ENCODE assay signal across 8 cellular contexts in the genomic region with DNA sequence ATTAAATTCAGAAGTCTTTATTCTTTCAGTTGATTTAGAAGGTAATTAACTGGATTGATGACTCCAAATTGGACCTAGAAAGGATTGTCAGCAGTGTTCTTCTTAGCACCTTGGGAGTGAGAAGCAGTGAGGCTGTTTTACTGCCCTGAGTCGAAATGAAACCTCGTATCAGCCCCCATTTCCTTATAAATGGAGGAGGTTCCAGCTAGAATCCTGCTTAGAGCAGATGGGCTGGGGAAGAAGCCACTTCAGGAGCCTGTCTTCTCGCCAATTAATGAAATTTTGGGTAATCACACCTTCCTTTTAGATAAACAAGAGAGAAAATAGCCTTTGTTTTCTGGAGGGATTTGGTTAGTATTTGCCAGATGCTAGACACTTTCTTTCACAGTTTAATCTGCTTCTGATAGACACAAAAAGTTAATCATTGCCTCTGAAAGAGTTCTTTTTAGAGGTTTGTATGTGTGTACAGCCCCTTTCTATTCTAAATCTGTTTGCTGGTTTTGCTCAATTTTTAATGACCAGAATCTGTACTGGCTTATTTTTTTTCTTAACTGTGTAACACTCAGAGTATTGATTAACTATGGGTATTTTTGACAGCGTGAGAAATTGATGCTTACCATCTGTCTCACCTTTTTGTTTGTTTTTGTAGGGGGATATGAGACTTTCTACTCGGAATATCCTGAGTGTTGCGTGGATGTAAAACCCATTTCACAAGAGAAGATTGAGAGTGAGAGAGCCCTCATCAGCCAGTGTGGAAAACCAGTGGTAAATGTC. TPM values are rescaled to one million over a fixed set of nuclear protein-coding genes. Genes with fewer than 3 reads are reported as not detected.
A peak's percentile ranks its signal among the peaks of the same experiment; 100 is the strongest.
DNase-seq lines count a peak whose midpoint lies in the region; ATAC-seq and TF ChIP-seq lines count a peak whose summit lies in the region.

No MANE protein-coding gene starts in this region.

- in situ Hi-C loops in ACHN (cut with HindIII; ENCODE audit: low pct_ligation_motif_present, low pct_unique_long_range_greater_than_20kb, low sequenced_read_pairs): no loop called here

- no peaks in the 10 kb centered on the region for H3K27me3 Mint-ChIP-seq in activated naive CD8-positive, alpha-beta T cell

- peak overlapping the region; percentile 97 for H3K27ac Mint-ChIP-seq in activated naive CD8-positive, alpha-beta T cell

- no peaks in the 10 kb centered on the region for H3K9me3 Mint-ChIP-seq in activated naive CD8-positive, alpha-beta T cell (ENCODE audit: low read depth)

- peak overlapping the region; percentile 86 for H3K4me3 ChIP-seq in AG04450 (ENCODE audit: low read depth, low read length)
- H3K4me3 ChIP-seq in lung: no peak overlapping the region

- H3K36me3 Mint-ChIP-seq in activated naive CD8-positive, alpha-beta T cell: peaks cover 28% of the 10 kb centered on the region

- peaks cover 4% of the 10 kb centered on the region; the same call in 1 of the 2 replicates for H3K9me3 ChIP-seq in AG04450 (ENCODE audit: control insufficient read depth, insufficient read depth, low read length)
- H3K9me3 ChIP-seq in lung (ENCODE audit: control insufficient read depth in 2 of 2, insufficient read depth in 1 of 2, low read length in 1 of 2): no peaks in the 10 kb centered on the region

- peak overlapping the region; percentile 95 for H3K4me3 Mint-ChIP-seq in activated naive CD8-positive, alpha-beta T cell

- TF ChIP-seq CTCF in AG04450 (IDR thresholded peaks at IDR 0.05; ENCODE audit: low read depth, low read length): no peak
- TF ChIP-seq CTCF in lung (IDR thresholded peaks at IDR 0.05; ENCODE audit: control extremely low read depth, extremely low read depth): no peak

- H3K36me3 ChIP-seq in lung (ENCODE audit: control insufficient read depth in 2 of 2, insufficient read depth in 2 of 2, low read length in 2 of 2): peaks cover 0 to 4% of the 10 kb centered on the region in 2 donors

- 46 to 62% methylated on average over 6 of the region's 6 CpGs for WGBS in lung, 2 donors

- CTCF ChIA-PET in AG04450 (lab: Charles Lee): interaction anchor here (1.0 to 5.3 kb wide), 3 partner anchors 44 to 192 kb away, joined by 3 to 24 read pairs (median 5); no protein-coding TSS in a partner anchor

- peak; percentile 5 for ATAC-seq in GM21381 (IDR thresholded peaks at IDR 0.05; ENCODE audit: unreplicated experiment)
- ATAC-seq in lung (ENCODE audit: insufficient read depth, low FRiP score): no peak
- ATAC-seq in GM19035 (IDR thresholded peaks at IDR 0.05; ENCODE audit: unreplicated experiment): no peak
- no peak for ATAC-seq in GM18498 (IDR thresholded peaks at IDR 0.05; ENCODE audit: unreplicated experiment)

- POLR2A ChIA-PET in AG04450 (lab: Yijun Ruan, JAX): interaction anchor here (1.5 to 2.6 kb wide), 2 partner anchors 11 to 148 kb away, joined by 4 to 19 read pairs; no protein-coding TSS in a partner anchor

- H3K4me1 ChIP-seq in lung (ENCODE audit: control insufficient read depth in 2 of 2, insufficient read depth in 2 of 2, low read length in 2 of 2): peaks cover 28 to 49% of the 10 kb centered on the region in 2 donors

- no peak for DNase-seq in AG04450 (ENCODE audit: low read depth, low spot score)
- DNase-seq in lung (ENCODE audit: low spot score): no peak
- no peak for DNase-seq in ACHN
- no peak for DNase-seq in dermis blood vessel endothelial cell

- H3K27me3 ChIP-seq in AG04450 (ENCODE audit: control insufficient read depth, insufficient read depth, low read length) (no peaks in the 10 kb centered on the region), lung (ENCODE audit: control insufficient read depth, insufficient read depth) (no peaks in the 10 kb centered on the region)

- peak overlapping the region; percentile 81 for H3K27ac ChIP-seq in AG04450 (ENCODE audit: low read depth, low read length)
- H3K27ac ChIP-seq in lung (ENCODE audit: low read depth in 1 of 2, low read length in 1 of 2): peak overlapping the region; percentile 66 to 78

- peaks cover 76% of the 10 kb centered on the region for H3K4me1 Mint-ChIP-seq in activated naive CD8-positive, alpha-beta T cell (ENCODE audit: low read depth)

RNA-seq across cellular contexts. Expression of a gene that starts 4.6 kb away (rescaled TPM):
- polyA plus RNA-seq in AG04450 (2011; rRNA removed) (35.7 and 39.6 TPM in 2 replicates), lung (10 to 100 TPM; 12.3 to 16.4 TPM)
- polyA minus RNA-seq in AG04450 (2011; rRNA and poly(A)+ RNA removed): 93.1 and 158 TPM in 2 replicates
- total RNA-seq in lung (10 to 100 TPM; 10.3 to 13.5 TPM), dermis blood vessel endothelial cell (20.9 and 31.3 TPM in 2 replicates)
